In genomic region chr6:2655844-2656433, GRCh38 we compare ENCODE assay signal across 1 cellular context.
TF ChIP-seq lines count a peak whose summit lies in the region.

No MANE protein-coding gene starts in this region.

TF ChIP-seq in endothelial cell of umbilical vein, 7 proteins besides CTCF, POLR2A, EP300 and RAD21 (continued from another document):
- TF ChIP-seq POLR2AphosphoS5 (IDR thresholded peaks at IDR 0.05; ENCODE audit: insufficient read depth, low read depth, low read length), result no peak
- no peak for TF ChIP-seq GATA2 (IDR thresholded peaks at IDR 0.05; ENCODE audit: insufficient read depth, insufficient read length, low read depth, low read length)
- no peak for TF ChIP-seq MYC (IDR thresholded peaks at IDR 0.05; ENCODE audit: low read depth, low read length)
- no peak for TF ChIP-seq EZH2 (IDR thresholded peaks at IDR 0.05; ENCODE audit: borderline replicate concordance, low read depth, low read length, severe bottlenecking)
- no peak for TF ChIP-seq JUN (IDR thresholded peaks at IDR 0.05; ENCODE audit: borderline replicate concordance, insufficient read depth, insufficient read length, low read depth)
